ENCODE assay signal across 4 cellular contexts in the genomic region with DNA sequence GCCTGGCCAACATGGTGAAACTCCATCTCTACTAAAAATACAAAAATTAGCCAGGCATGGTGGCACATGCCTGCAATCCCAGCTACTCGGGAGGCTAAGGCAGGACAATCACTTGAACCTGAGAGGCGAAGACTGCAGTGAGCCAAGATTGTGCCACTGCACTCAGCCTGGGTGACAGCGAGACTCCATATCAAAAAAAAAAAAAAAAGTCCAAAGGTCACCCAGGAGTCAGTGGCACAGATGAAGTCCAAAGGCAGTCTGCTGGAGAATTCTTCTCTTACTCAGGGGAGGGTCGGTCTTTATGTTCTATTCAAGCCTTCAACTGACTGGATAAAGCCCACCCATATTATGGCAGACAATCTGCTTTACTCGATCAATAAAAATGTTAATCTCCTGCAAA.
DNase-seq lines count a peak whose midpoint lies in the region; ATAC-seq, FAIRE-seq and TF ChIP-seq lines count a peak whose summit lies in the region.
"Not testable (repeated sequence)": the region's sequence is repeated elsewhere in the genome, so short reads cannot be mapped to it uniquely, and the experiment has no call there.

No MANE protein-coding gene starts in this region.

- TF ChIP-seq CTCF in liver (IDR thresholded peaks at IDR 0.05; ENCODE audit: low read depth, low read length, missing input control); pancreas (IDR thresholded peaks at IDR 0.05): not testable (repeated sequence)

- not testable (repeated sequence) for H3K36me3 ChIP-seq in liver (ENCODE audit: control insufficient read depth in 4 of 4, insufficient read depth in 3 of 4, low read depth in 1 of 4, low read length in 3 of 4); pancreas

- DNase-seq in left ventricle myocardium superior; left lobe of liver (ENCODE audit: low spot score): not testable (repeated sequence)
- DNase-seq in pancreas: peak in 1 of 6 donors; percentile 17

- not testable (repeated sequence) for H3K9me3 ChIP-seq in liver (ENCODE audit: control insufficient read depth in 4 of 4, low read length in 3 of 4); pancreas

- not testable (repeated sequence) for TF ChIP-seq RAD21 in liver (IDR thresholded peaks at IDR 0.05)

- intact Hi-C loops in left ventricle myocardium superior (cut with micrococcal nuclease); pancreas (cut with DNase I): not testable (repeated sequence)

- not testable (repeated sequence) for H3K4me3 ChIP-seq in liver (ENCODE audit: low read depth in 1 of 3, low read length in 3 of 3); pancreas

- H3K9ac ChIP-seq in liver (ENCODE audit: low read depth in 1 of 2, low read length in 2 of 2): not testable (repeated sequence)

- H3K27me3 ChIP-seq in liver (ENCODE audit: control insufficient read depth in 4 of 4, insufficient read depth in 4 of 4, low read length in 3 of 4); pancreas: not testable (repeated sequence)

- not testable (repeated sequence) for H3K4me1 ChIP-seq in liver (ENCODE audit: control insufficient read depth in 4 of 4, insufficient read depth in 4 of 4, low read length in 3 of 4)
- peaks cover 0 to 12% (median 12%) of the 10 kb centered on the region in 3 donors for H3K4me1 ChIP-seq in pancreas

- ATAC-seq in left ventricle myocardium superior (peak; percentile 15), left lobe of liver (peak; percentile 70), pancreas (peak; percentile 67 to 83 (median 76))

- not testable (repeated sequence) for FAIRE-seq in pancreas (lab: Jason Lieb, UNC)

- H3K27ac ChIP-seq in liver (ENCODE audit: low read depth in 1 of 2, low read length in 2 of 2): not testable (repeated sequence)
- peak overlapping the region in 2 of 4 donors; percentile 3 to 15 for H3K27ac ChIP-seq in pancreas

- 85% methylated on average over 5 of the region's 5 CpGs for WGBS in liver
- WGBS in pancreas, 2 donors: 39 to 48% methylated on average over 5 of the region's 5 CpGs

TF ChIP-seq in liver, 16 proteins besides CTCF, POLR2A, EP300 and RAD21:
- peak; percentile 22 to 61 for TF ChIP-seq HNF4A (conservative IDR thresholded peaks at IDR 0.05)

Comparison
In these comparisons a context has a peak if more than half of its experiments do, and no peak if none do; other contexts are left out.
1. ATAC-seq: peak in every context shown above with its lines; median percentile 76 in pancreas; 70 in left lobe of liver; 15 in left ventricle myocardium superior.